Comparison of ENCODE assay signal across 24 cellular contexts in the genomic region with DNA sequence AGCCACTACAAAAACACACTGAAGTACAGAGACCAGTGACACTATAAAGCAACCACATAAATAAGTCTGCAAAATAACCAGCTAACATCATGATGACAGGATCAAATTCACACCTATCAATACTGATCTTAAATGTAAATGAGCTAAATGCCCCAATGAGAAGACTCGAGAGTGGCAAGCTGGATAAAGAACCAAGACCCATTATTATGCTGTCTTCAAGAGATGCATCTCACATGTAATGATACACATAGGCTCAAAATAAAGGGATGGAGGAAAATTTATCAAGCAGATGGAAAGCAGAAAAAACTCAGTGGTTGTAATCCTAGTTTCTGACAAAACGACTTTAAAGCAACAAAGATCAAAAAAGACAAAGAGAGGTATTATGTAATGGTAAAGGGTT.
"Had no signal": no experiment of that assay in that cellular context is flagged by ENCODE, and none has a peak within 500 bp of the region (broad histone marks: within the 10 kb centered on the region; RNA-seq: fewer than 3 reads in every experiment).

No MANE protein-coding gene starts in this region.

- DNase-seq: stimulated activated CD4-positive, alpha-beta T cell treated with anti-CD3 and anti-CD28 coated beads, Interleukin-2, amount 100 ng/mL, for 48 hours; stimulated activated CD4-positive, alpha-beta T cell treated with anti-CD3 and anti-CD28 coated beads, Interleukin-4, amount 100 ng/mL, for 1 hour; stimulated activated CD4-positive, alpha-beta T cell treated with anti-CD3 and anti-CD28 coated beads, Interleukin-4, amount 100 ng/mL, for 24 hours; stimulated activated CD4-positive, alpha-beta T cell treated with anti-CD3 and anti-CD28 coated beads, Interleukin-4, amount 100 ng/mL, for 4 hours; stimulated activated CD8-positive, alpha-beta memory T cell treated with anti-CD3 and anti-CD28 coated beads, Interleukin-4, amount 100 ng/mL, for 48 hours; stimulated activated naive B cell treated with anti-CD40 and anti-IgM and Interleukin-4, amounts not matched to agents 10 μg/mL and 1 μg/mL and 100 μg/mL, for 72 hours; stimulated activated naive CD4-positive, alpha-beta T cell; stimulated activated naive CD4-positive, alpha-beta T cell treated with Interleukin-2 at 50 U/mL for 16 hours; stimulated activated naive CD8-positive, alpha-beta T cell treated with anti-CD3 and anti-CD28 coated beads, Interleukin-15, amount 100 ng/mL, for 72 hours; stimulated activated naive CD8-positive, alpha-beta T cell treated with anti-CD3 and anti-CD28 coated beads, Interleukin-15, Interleukin-2, amounts not matched to agents 100 U/mL and 50 U/mL, for 24 hours; stomach; substantia nigra; testis; thyroid gland; tibial artery; transverse colon; trophoblast cell; upper lobe of left lung; upper lobe of right lung; uterus had no signal

- H3K27ac ChIP-seq: stomach, suprapubic skin, testis, thoracic aorta, thyroid gland, tibial artery, tibial nerve, transverse colon, upper lobe of left lung, upper lobe of right lung, uterus, vagina had no signal

- H3K4me3 ChIP-seq: stomach, suprapubic skin, testis, thoracic aorta, thyroid gland, tibial artery, tibial nerve, transverse colon, upper lobe of left lung, upper lobe of right lung, uterus, vagina had no signal

- H3K9me3 ChIP-seq: testis, thoracic aorta, thyroid gland, tibial artery, transverse colon, uterus, vagina had no signal

- H3K4me1 ChIP-seq: stomach, suprapubic skin, testis, thyroid gland, tibial artery, tibial nerve, transverse colon, upper lobe of left lung, upper lobe of right lung, uterus, vagina had no signal

- H3K36me3 ChIP-seq: stomach, suprapubic skin, thoracic aorta, thyroid gland, tibial artery, tibial nerve, transverse colon, upper lobe of left lung, upper lobe of right lung, uterus, vagina had no signal

- H3K27me3 ChIP-seq: stomach, suprapubic skin, testis, thyroid gland, tibial artery, tibial nerve, transverse colon, upper lobe of left lung, upper lobe of right lung, uterus, vagina had no signal
